Comparison of ENCODE assay signal across 1 cellular context in genomic region chr5:38979535-38979934, GRCh38.
TF ChIP-seq lines count a peak whose summit lies in the region.

No MANE protein-coding gene starts in this region.

TF ChIP-seq in K562, 482 proteins besides CTCF, POLR2A, EP300 and RAD21:
- TF ChIP-seq ZBTB40 (IDR thresholded peaks at IDR 0.05) (peak; percentile 68; the same call in 1 of the 2 replicates), ZBTB40 (CRISPR knock-in tag; IDR thresholded peaks at IDR 0.05) (no peak), ZNF253 (CRISPR knock-in tag; conservative IDR thresholded peaks at IDR 0.05) (no peak)
TF ChIP-seq in K562: peak in this region for 1.
